In genomic region chr9:25678147-25678666, GRCh38 we compare ENCODE assay signal across 9 cellular contexts. TPM values are rescaled to one million over a fixed set of nuclear protein-coding genes. Genes with fewer than 3 reads are reported as not detected.
DNase-seq lines count a peak whose midpoint lies in the region; ATAC-seq and TF ChIP-seq lines count a peak whose summit lies in the region.
"Had no signal": no experiment of that assay in that cellular context is flagged by ENCODE, and none has a peak within 500 bp of the region (broad histone marks: within the 10 kb centered on the region; RNA-seq: fewer than 3 reads in every experiment).

TSS of gene TUSC1 (minus strand) at chr9:25678444. CDS start at chr9:25678312, 132 bp downstream.

- ATAC-seq in GM21360 (IDR thresholded peaks at IDR 0.05; ENCODE audit: unreplicated experiment) = peak; percentile 79
- ATAC-seq: HCT116 had no signal

- 1% methylated on average over 28 of the region's 57 CpGs; no CpG with 5 or more reads in 1 of the 2 donors for WGBS in transverse colon (ENCODE audit: low coverage in 1 of 2), 2 donors

- CTCF ChIA-PET in BJ (lab: Yijun Ruan, JAX) = no interaction called here

- H3K4me3 ChIP-seq in BJ (ENCODE audit: low read depth, low read length) = peak within 1 kb of the TSS; percentile 85
- peak within 1 kb of the TSS; percentile 62 to 97 (median 88) for H3K4me3 ChIP-seq in transverse colon

- TF ChIP-seq POLR2A in transverse colon (IDR thresholded peaks at IDR 0.05) = no peak

- peak; percentile 51 for TF ChIP-seq EP300 in transverse colon (IDR thresholded peaks at IDR 0.05; ENCODE audit: low read depth)

- POLR2A ChIA-PET in BJ (lab: Charles Lee) = no interaction called here

- H3K9me3 ChIP-seq in transverse colon = no peaks in the 10 kb centered on the region

- in situ Hi-C loops in transverse colon (cut with MboI; ENCODE audit: low pct_ligation_motif_present in 1 of 4, low pct_unique_long_range_greater_than_20kb in 1 of 4, low sequenced_read_pairs in 3 of 4) (no loop called here), GM13976 (cut with MboI; ENCODE audit: low sequenced_read_pairs, unreplicated experiment) (no loop called here)

- H3K27ac ChIP-seq in transverse colon = peak within 1 kb of the TSS; percentile 97 to 100 (median 100)

- H3K36me3 ChIP-seq in BJ (ENCODE audit: control insufficient read depth, insufficient read depth, low read length) = no peaks in the 10 kb centered on the region
- H3K36me3 ChIP-seq in transverse colon = no peaks in the 10 kb centered on the region

- TF ChIP-seq CTCF in BJ (IDR thresholded peaks at IDR 0.05; ENCODE audit: insufficient read depth, low read depth, low read length) (no peak), transverse colon (IDR thresholded peaks at IDR 0.05) (peak in 4 of 5 experiments; percentile 7 to 53 (median 22)), GM13976 (IDR thresholded peaks at IDR 0.05; ENCODE audit: borderline replicate concordance, control extremely low read depth, extremely low read depth, insufficient read depth, missing control alignments) (no peak)

- no peaks in the 10 kb centered on the region for H3K27me3 ChIP-seq in BJ (ENCODE audit: control insufficient read depth, insufficient read depth, low read length)
- no peaks in the 10 kb centered on the region for H3K27me3 ChIP-seq in transverse colon

- DNase-seq in BJ (ENCODE audit: low read depth) (peak; percentile 19), NCI-H1092 treated with DMSO at 0.1 percent for 48 hours (lab: John Stamatoyannopoulos, UW) (peak; percentile 87), fibroblast of gingiva (ENCODE audit: low read depth) (peak; percentile 64), mucosa of gallbladder (ENCODE audit: low spot score) (peak; percentile 76), transverse colon (peak; percentile 84), GM13976 (ENCODE audit: low spot score) (no peak)
- DNase-seq in activated CD4-positive, alpha-beta T cell treated with anti-CD3 and anti-CD28 coated beads, Interleukin-2, amount 50 U/mL, for 1 hour = peak; percentile 2

- intact Hi-C loops in transverse colon (cut with DNase I; ENCODE audit: low total_unique reads) = loop anchor here (5.0 kb wide), 1 partner anchor 1214 kb away; the partner anchor contains the start of gene CAAP1

- peaks cover 0 to 19% (median 9%) of the 10 kb centered on the region in 4 donors for H3K4me1 ChIP-seq in transverse colon

RNA-seq across cellular contexts. Expression of gene TUSC1, which starts in this region (rescaled TPM):
- polyA plus RNA-seq in BJ (2011; rRNA removed) = 4.6 and 5.6 TPM in 2 replicates
- polyA minus RNA-seq in BJ (2011; rRNA and poly(A)+ RNA removed) = 1.7 and 1.9 TPM in 2 replicates
- 10.9 TPM for total RNA-seq in mucosa of gallbladder
- 10 to 100 TPM; 13.5 to 24.7 (median 17.5) TPM for total RNA-seq in transverse colon

Comparison
In these comparisons a context has a peak if more than half of its experiments do, and no peak if none do; other contexts are left out.
1. CTCF ChIP-seq: peak in transverse colon (4 of 5); none in BJ (single experiment) and GM13976 (single experiment).